Comparison of ENCODE assay signal across 13 cellular contexts in genomic region chr18:12015697-12016062, GRCh38. TPM values are rescaled to one million over a fixed set of nuclear protein-coding genes. Genes with fewer than 3 reads are reported as not detected.
A peak's percentile ranks its signal among the peaks of the same experiment; 100 is the strongest.
DNase-seq lines count a peak whose midpoint lies in the region; ATAC-seq and TF ChIP-seq lines count a peak whose summit lies in the region.
"Had no signal": no experiment of that assay in that cellular context is flagged by ENCODE, and none has a peak within 500 bp of the region (broad histone marks: within the 10 kb centered on the region; RNA-seq: fewer than 3 reads in every experiment).

No MANE protein-coding gene starts in this region.

- TF ChIP-seq CTCF in Peyer's patch (IDR thresholded peaks at IDR 0.05) (no peak), omental fat pad (IDR thresholded peaks at IDR 0.05) (no peak)

- peak; percentile 27 to 52 for TF ChIP-seq POLR2A in Peyer's patch (IDR thresholded peaks at IDR 0.05)

- H3K4me3 ChIP-seq in Peyer's patch, result peak overlapping the region in 1 of 4 donors; percentile 7
- H3K4me3 ChIP-seq: BLaER1 treated with 17β-estradiol and CSF1 and Interleukin-3, amounts not matched to agents 10 nM and 100 nM had no signal

- H3K27ac ChIP-seq in Peyer's patch, result peak overlapping the region in 3 of 4 donors; percentile 62 to 91 (median 89)
- H3K27ac ChIP-seq: BLaER1 treated with 17β-estradiol and CSF1 and Interleukin-3, amounts not matched to agents 10 nM and 100 nM had no signal

- H3K27me3 ChIP-seq in Peyer's patch, result no peaks in the 10 kb centered on the region
- H3K27me3 ChIP-seq: BLaER1 treated with 17β-estradiol and CSF1 and Interleukin-3, amounts not matched to agents 10 nM and 100 nM had no signal

- H3K9me3 ChIP-seq in Peyer's patch, result no peaks in the 10 kb centered on the region
- H3K9me3 ChIP-seq: BLaER1 treated with 17β-estradiol and CSF1 and Interleukin-3, amounts not matched to agents 10 nM and 100 nM had no signal

- peaks cover 0 to 22% (median 0%) of the 10 kb centered on the region in 4 donors for H3K4me1 ChIP-seq in Peyer's patch

- peaks cover 0 to 18% (median 0%) of the 10 kb centered on the region in 3 donors for H3K36me3 ChIP-seq in Peyer's patch

- DNase-seq in DMS79 treated with DMSO at 0.1 percent for 48 hours (lab: John Stamatoyannopoulos, UW), result peak; percentile 90
- DNase-seq in Peyer's patch, result peak in 2 of 3 donors; percentile 79 to 82
- DNase-seq in fibroblast of the conjunctiva (ENCODE audit: low read depth), result peak; percentile 57
- no peak for DNase-seq in omental fat pad (ENCODE audit: low spot score)
- no peak for DNase-seq in HuH-7 (ENCODE audit: low spot score)
- DNase-seq in COR-L47 (lab: John Stamatoyannopoulos, UW), result no peak
- DNase-seq: NCI-H69 had no signal

- ATAC-seq in omental fat pad (ENCODE audit: low FRiP score), result peak; percentile 74
- no peak for ATAC-seq in HG03280 (IDR thresholded peaks at IDR 0.05; ENCODE audit: unreplicated experiment)
- no peak for ATAC-seq in HG02885 (IDR thresholded peaks at IDR 0.05; ENCODE audit: poor library complexity, unreplicated experiment)
- ATAC-seq: HCT116; stimulated activated effector memory CD8-positive, alpha-beta T cell treated with anti-CD3 and anti-CD28 coated beads, Interleukin-12 subunit alpha, Interleukin-12 subunit beta, amount 100 ng/mL, for 72 hours; WTC11 had no signal

RNA-seq across cellular contexts. Expression of gene IMPA2, which starts 34.4 kb away (rescaled TPM):
- total RNA-seq in Peyer's patch, result 10 to 100 TPM; 44.0 to 62.3 (median 56.3) TPM
- 10 to 100 TPM; 18.7 to 31.6 (median 27.7) TPM for total RNA-seq in omental fat pad

Comparison
In these comparisons a context has a peak if more than half of its experiments do, and no peak if none do; other contexts are left out.
1. DNase-seq: peak in DMS79 treated with DMSO at 0.1 percent for 48 hours (single experiment), Peyer's patch (2 of 3) and fibroblast of the conjunctiva (single experiment); none in omental fat pad (single experiment), HuH-7 (single experiment) and COR-L47 (single experiment).